In genomic region chr5:68033961-68034581, GRCh38 we compare ENCODE assay signal across 10 cellular contexts.
DNase-seq lines count a peak whose midpoint lies in the region; ATAC-seq and TF ChIP-seq lines count a peak whose summit lies in the region.
"Had no signal": no experiment of that assay in that cellular context is flagged by ENCODE, and none has a peak within 500 bp of the region (broad histone marks: within the 10 kb centered on the region; RNA-seq: fewer than 3 reads in every experiment).

No MANE protein-coding gene starts in this region.

- no peak overlapping the region for H3K4me3 ChIP-seq in coronary artery
- H3K4me3 ChIP-seq in tibial artery = no peak overlapping the region

- peaks cover 0 to 27% (median 11%) of the 10 kb centered on the region in 4 donors for H3K4me1 ChIP-seq in tibial artery

- H3K36me3 ChIP-seq in tibial artery = no peaks in the 10 kb centered on the region

- DNase-seq in LoVo (ENCODE audit: low spot score) (peak; percentile 40), coronary artery (ENCODE audit: low spot score) (no peak), kidney tubule cell (ENCODE audit: low spot score) (peak; percentile 21), tibial artery (peak; percentile 54 to 72), NCI-H524 treated with DMSO at 0.1 percent for 48 hours (lab: John Stamatoyannopoulos, UW) (no peak), cerebellar nuclear complex (lab: John Stamatoyannopoulos, UW) (no peak)
- DNase-seq: activated CD8-positive, alpha-beta memory T cell treated with anti-CD3 and anti-CD28 coated beads, Interleukin-2, amount 50 U/mL, for 48 hours; DND-41; NCI-H510A treated with DMSO at 0.1 percent for 48 hours had no signal

- intact Hi-C loops in tibial artery (cut with DNase I; ENCODE audit: low total_unique reads) = no loop called here

- H3K27me3 ChIP-seq in tibial artery = no peaks in the 10 kb centered on the region

- peak overlapping the region; percentile 13 to 33 for H3K27ac ChIP-seq in coronary artery
- H3K27ac ChIP-seq in tibial artery = peak overlapping the region in 1 of 2 donors; percentile 56

- no peak for ATAC-seq in GM21367 (IDR thresholded peaks at IDR 0.05; ENCODE audit: unreplicated experiment)

- TF ChIP-seq CTCF in coronary artery (IDR thresholded peaks at IDR 0.05) (no peak), tibial artery (IDR thresholded peaks at IDR 0.05) (no peak)

- no peaks in the 10 kb centered on the region for H3K9me3 ChIP-seq in tibial artery

Comparison
In these comparisons a context has a peak if more than half of its experiments do, and no peak if none do; other contexts are left out.
1. DNase-seq: peak in LoVo (single experiment), kidney tubule cell (single experiment) and tibial artery (2 of 2); none in coronary artery (single experiment), NCI-H524 treated with DMSO at 0.1 percent for 48 hours (single experiment) and cerebellar nuclear complex (0 of 2).